Comparison of ENCODE assay signal across 13 cellular contexts in genomic region chr7:107857541-107857912, GRCh38. TPM values are rescaled to one million over a fixed set of nuclear protein-coding genes. Genes with fewer than 3 reads are reported as not detected.
DNase-seq lines count a peak whose midpoint lies in the region; ATAC-seq and TF ChIP-seq lines count a peak whose summit lies in the region.
"Had no signal": no experiment of that assay in that cellular context is flagged by ENCODE, and none has a peak within 500 bp of the region (broad histone marks: within the 10 kb centered on the region; RNA-seq: fewer than 3 reads in every experiment).

No MANE protein-coding gene starts in this region.

- H3K4me1 ChIP-seq in mucosa of rectum (ENCODE audit: control insufficient read depth in 2 of 2, insufficient read depth in 2 of 2, low read length in 2 of 2) = peaks cover 38 to 42% of the 10 kb centered on the region in 2 donors

- no peaks in the 10 kb centered on the region for H3K27me3 ChIP-seq in mucosa of rectum (ENCODE audit: control insufficient read depth in 2 of 2, insufficient read depth in 2 of 2, low read length in 2 of 2)
- H3K27me3 ChIP-seq: heart left ventricle had no signal

- H3K4me1 Mint-ChIP-seq in MCF 10A (ENCODE audit: insufficient read depth, unreplicated experiment) = peaks cover 56% of the 10 kb centered on the region

- no TSS peak for BruUV-seq in MCF 10A (replicated peaks; lab: Mats Ljungman, UMichigan)

- H3K27ac ChIP-seq in C4-2B (peak overlapping the region; percentile 92; the same call in 1 of the 2 replicates), mucosa of rectum (ENCODE audit: low read depth in 2 of 2, low read length in 2 of 2) (peak overlapping the region; percentile 77 to 88)

- peak; percentile 28 for DNase-seq in LoVo (ENCODE audit: low spot score)
- DNase-seq in MCF 10A (ENCODE audit: unreplicated experiment) = peak; percentile 63
- no peak for DNase-seq in NCI-H526 (lab: John Stamatoyannopoulos, UW)
- DNase-seq in NCI-H446 treated with DMSO at 0.1 percent for 48 hours (lab: John Stamatoyannopoulos, UW) = no peak
- DNase-seq in cerebellum (ENCODE audit: low spot score) = no peak
- DNase-seq: activated CD4-positive, CD25-positive, alpha-beta regulatory T cell treated with anti-CD3 and anti-CD28 coated beads, Interleukin-2, amount 50 U/mL, for 72 hours; caudate nucleus; heart left ventricle; mesenchymal stem cell had no signal

- POLR2A ChIA-PET in MCF 10A (lab: Yijun Ruan, JAX) = interaction anchor here (2.0 kb wide), 1 partner anchor 115 kb away, joined by 7 read pairs; no protein-coding TSS in a partner anchor

- no peaks in the 10 kb centered on the region for H3K36me3 ChIP-seq in mucosa of rectum (ENCODE audit: control insufficient read depth in 2 of 2, insufficient read depth in 2 of 2, low read length in 2 of 2)
- H3K36me3 ChIP-seq: heart left ventricle had no signal

- intact Hi-C loops in MCF 10A (cut with micrococcal nuclease) = no loop called here

- H3K9ac ChIP-seq in mucosa of rectum (ENCODE audit: low read depth in 1 of 2, low read length in 2 of 2) = no peak overlapping the region

- no peaks in the 10 kb centered on the region for H3K9me3 Mint-ChIP-seq in MCF 10A (ENCODE audit: unreplicated experiment)

- peaks cover 7% of the 10 kb centered on the region for H3K36me3 Mint-ChIP-seq in MCF 10A (ENCODE audit: insufficient read depth, unreplicated experiment)

- no peaks in the 10 kb centered on the region for H3K27me3 Mint-ChIP-seq in MCF 10A (ENCODE audit: insufficient read depth, unreplicated experiment)

- no peak for TF ChIP-seq CTCF in C4-2B (conservative IDR thresholded peaks at IDR 0.05)
- TF ChIP-seq CTCF in MCF 10A (IDR thresholded peaks at IDR 0.05; ENCODE audit: unreplicated experiment) = no peak

- H3K9me3 ChIP-seq in mucosa of rectum (ENCODE audit: control insufficient read depth in 2 of 2, low read length in 2 of 2) = no peaks in the 10 kb centered on the region
- H3K9me3 ChIP-seq: heart left ventricle had no signal

- H3K27ac Mint-ChIP-seq in MCF 10A (ENCODE audit: low read depth, unreplicated experiment) = peak overlapping the region; percentile 27

- peak overlapping the region in 1 of 2 donors; percentile 2 for H3K4me3 ChIP-seq in mucosa of rectum (ENCODE audit: low read length in 2 of 2)
- H3K4me3 ChIP-seq: heart left ventricle, smooth muscle cell had no signal

- CTCF ChIA-PET in MCF 10A (lab: Yijun Ruan, JAX) = interaction anchor here (1.2 to 1.8 kb wide), 4 partner anchors 11 to 114 kb away, joined by 3 to 7 read pairs (median 4); no protein-coding TSS in a partner anchor

- ATAC-seq in HG03095 (IDR thresholded peaks at IDR 0.05; ENCODE audit: unreplicated experiment) = no peak
- ATAC-seq: heart left ventricle had no signal

- H3K4me3 Mint-ChIP-seq in MCF 10A (ENCODE audit: unreplicated experiment) = no peak overlapping the region

RNA-seq across cellular contexts. Expression of gene DLD, which starts 33.5 kb away (rescaled TPM):
- total RNA-seq in MCF 10A (2022) (83.0 and 85.7 TPM in 2 replicates), cerebellum (70.8 TPM)

RNA-seq across cellular contexts. Expression of gene SLC26A3, which starts 54.5 kb away (rescaled TPM):
- total RNA-seq in MCF 10A (2022) = not detected in 2 replicates
- 0.54 TPM for total RNA-seq in cerebellum
- total RNA-seq: smooth muscle cell had no signal

Comparison
In these comparisons a context has a peak if more than half of its experiments do, and no peak if none do; other contexts are left out.
1. DNase-seq: peak in LoVo (single experiment) and MCF 10A (single experiment); none in NCI-H526 (0 of 2), NCI-H446 treated with DMSO at 0.1 percent for 48 hours (single experiment) and cerebellum (single experiment).